Comparison of ENCODE assay signal across 15 cellular contexts in genomic region chr7:120055300-120055699, GRCh38.
DNase-seq lines count a peak whose midpoint lies in the region; ATAC-seq and TF ChIP-seq lines count a peak whose summit lies in the region.
"Had no signal": no experiment of that assay in that cellular context is flagged by ENCODE, and none has a peak within 500 bp of the region (broad histone marks: within the 10 kb centered on the region; RNA-seq: fewer than 3 reads in every experiment).

No MANE protein-coding gene starts in this region.

- ATAC-seq in HCT116 (peak; percentile 74), GM18505 (IDR thresholded peaks at IDR 0.05; ENCODE audit: unreplicated experiment) (no peak), HG02588 (IDR thresholded peaks at IDR 0.05; ENCODE audit: unreplicated experiment) (no peak)

- H3K36me3 ChIP-seq in HCT116 (ENCODE audit: control insufficient read depth in 1 of 2, insufficient read depth in 2 of 2, low read length in 2 of 2) (no peaks in the 10 kb centered on the region), testis (ENCODE audit: low read depth, missing control alignments) (no peaks in the 10 kb centered on the region)
- H3K36me3 ChIP-seq: breast epithelium had no signal

- H3K79me2 ChIP-seq in HCT116 (ENCODE audit: insufficient read depth, low read length), result no peaks in the 10 kb centered on the region

- H3K9me3 ChIP-seq in HCT116 (ENCODE audit: control insufficient read depth in 1 of 2, insufficient read depth in 1 of 2, low read depth in 1 of 2, low read length in 2 of 2) (no peaks in the 10 kb centered on the region), testis (no peaks in the 10 kb centered on the region)
- H3K9me3 ChIP-seq: breast epithelium had no signal

- H3K4me1 ChIP-seq in HCT116 (ENCODE audit: control insufficient read depth in 1 of 2, insufficient read depth in 2 of 2, low read length in 2 of 2) (peaks cover 0 to 11% of the 10 kb centered on the region in 2 experiments; a peak in 2 of 4 replicates), testis (peaks cover 5% of the 10 kb centered on the region)
- H3K4me1 ChIP-seq: breast epithelium had no signal

- H3K4me3 ChIP-seq in HCT116 (replicated peaks in 1 of 2; ENCODE audit: low read depth in 1 of 2, low read length in 2 of 2) (peak overlapping the region in 1 of 2 experiments; percentile 23; a peak in 1 of 4 replicates), fibroblast of pulmonary artery (replicated peaks; ENCODE audit: low read depth, low read length) (no peak overlapping the region), skeletal muscle cell (ENCODE audit: low read depth, low read length) (no peak overlapping the region), testis (no peak overlapping the region)
- H3K4me3 ChIP-seq: breast epithelium had no signal

- TF ChIP-seq RAD21 in HCT116 (IDR thresholded peaks at IDR 0.05; ENCODE audit: low read depth), result no peak

- TF ChIP-seq CTCF in HCT116 (IDR thresholded peaks at IDR 0.05 in 2 of 3, conservative IDR thresholded peaks at IDR 0.05 in 1 of 3; ENCODE audit: borderline replicate concordance in 1 of 3, insufficient read depth in 1 of 3, low read depth in 2 of 3, low read length in 2 of 3) (no peak), fibroblast of pulmonary artery (IDR thresholded peaks at IDR 0.05; ENCODE audit: low read length, missing control alignments) (no peak), testis (IDR thresholded peaks at IDR 0.05) (no peak)

- TF ChIP-seq POLR2A in HCT116 (IDR thresholded peaks at IDR 0.05; ENCODE audit: borderline replicate concordance, extremely low read depth, insufficient read depth, insufficient read length), result no peak
- TF ChIP-seq POLR2A in GM18505 (IDR thresholded peaks at IDR 0.05; ENCODE audit: borderline replicate concordance, extremely low read depth, insufficient read depth, insufficient read length), result no peak
- no peak for TF ChIP-seq POLR2A in testis (IDR thresholded peaks at IDR 0.05)

- H3K27ac ChIP-seq in HCT116 (ENCODE audit: low read depth, low read length) (no peak overlapping the region), testis (no peak overlapping the region)

- H3K9me2 ChIP-seq in HCT116 (ENCODE audit: insufficient read depth), result no peaks in the 10 kb centered on the region

- CTCF ChIA-PET in HCT116 (lab: Charles Lee), result no interaction called here

- POLR2A ChIA-PET in HCT116 (lab: Charles Lee), result no interaction called here

- H2AFZ ChIP-seq in HCT116 (ENCODE audit: low read depth, low read length, poor library complexity, severe bottlenecking), result peak overlapping the region; percentile 38

- BruUV-seq in HCT116 (replicated peaks; lab: Mats Ljungman, UMichigan), result no TSS peak

- H3K27me3 ChIP-seq in HCT116 (ENCODE audit: insufficient read depth, low read length) (no peaks in the 10 kb centered on the region), testis (no peaks in the 10 kb centered on the region)
- H3K27me3 ChIP-seq: breast epithelium had no signal

- 87 to 99% methylated on average over 4 of the region's 4 CpGs for WGBS in testis, 2 donors

- no peak overlapping the region for H3K9ac ChIP-seq in HCT116 (ENCODE audit: low read length)

- H4K20me1 ChIP-seq in HCT116 (ENCODE audit: insufficient read depth), result no peaks in the 10 kb centered on the region

- DNase-seq in HCT116 (ENCODE audit: low read depth, low spot score) (peak; percentile 13), RKO (ENCODE audit: low spot score) (peak; percentile 62), fibroblast of pulmonary artery (ENCODE audit: low read depth) (peak; percentile 64), skeletal muscle cell (ENCODE audit: low read depth) (peak; percentile 26), GDM1 (lab: John Stamatoyannopoulos, UW) (no peak), testis (no peak)
- DNase-seq: activated CD4-positive, alpha-beta memory T cell treated with anti-CD3 and anti-CD28 coated beads for 36 hours; activated effector memory CD4-positive, alpha-beta T cell treated with anti-CD3 and anti-CD28 coated beads, Interleukin-2, amount 50 U/mL, for 16 hours; CD4-positive, alpha-beta T cell; GF-D8; HCEC 1CT; NCI-H1105 treated with DMSO at 0.1 percent for 48 hours had no signal

- RAD21 ChIA-PET in HCT116 (lab: Charles Lee; ENCODE audit: low non-redundant PET in 1 of 2, low total read pairs in 2 of 2, uncharacterized antibody in 2 of 2, unreplicated experiment in 2 of 2), result no interaction called here

- intact Hi-C loops in HCT116 (cut with micrococcal nuclease), result no loop called here
- intact Hi-C loops in testis (cut with DNase I; ENCODE audit: low total_unique reads), result no loop called here

- H3K4me2 ChIP-seq in HCT116 (ENCODE audit: low read length), result peak overlapping the region; percentile 67

TF ChIP-seq in HCT116, 20 proteins besides CTCF, POLR2A, EP300 and RAD21:
- TF ChIP-seq POLR2AphosphoS5 (IDR thresholded peaks at IDR 0.05; ENCODE audit: low read depth, low read length) (no peak), JUND (IDR thresholded peaks at IDR 0.05) (peak; percentile 54; the same call in 1 of the 2 replicates), ZNF274 (IDR thresholded peaks at IDR 0.05; ENCODE audit: low read depth, low read length) (no peak), SP1 (IDR thresholded peaks at IDR 0.05; ENCODE audit: low read depth) (peak; percentile 57), CEBPB (IDR thresholded peaks at IDR 0.05; ENCODE audit: low read depth) (no peak), CBX3 (IDR thresholded peaks at IDR 0.05; ENCODE audit: low read depth) (peak; percentile 33; the same call in 1 of the 2 replicates)
- TF ChIP-seq, protein P1, sequence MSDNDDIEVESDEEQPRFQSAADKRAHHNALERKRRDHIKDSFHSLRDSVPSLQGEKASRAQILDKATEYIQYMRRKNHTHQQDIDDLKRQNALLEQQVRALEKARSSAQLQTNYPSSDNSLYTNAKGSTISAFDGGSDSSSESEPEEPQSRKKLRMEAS (IDR thresholded peaks at IDR 0.05), result peak; percentile 17; the same call in 1 of the 2 replicates

Comparison
In these comparisons a context has a peak if more than half of its experiments do, and no peak if none do; other contexts are left out.
1. DNase-seq: peak in HCT116 (single experiment), RKO (single experiment), fibroblast of pulmonary artery (single experiment) and skeletal muscle cell (single experiment); none in GDM1 (single experiment) and testis (single experiment).